10 cellular contexts compared by ENCODE assay signal in the genomic region with DNA sequence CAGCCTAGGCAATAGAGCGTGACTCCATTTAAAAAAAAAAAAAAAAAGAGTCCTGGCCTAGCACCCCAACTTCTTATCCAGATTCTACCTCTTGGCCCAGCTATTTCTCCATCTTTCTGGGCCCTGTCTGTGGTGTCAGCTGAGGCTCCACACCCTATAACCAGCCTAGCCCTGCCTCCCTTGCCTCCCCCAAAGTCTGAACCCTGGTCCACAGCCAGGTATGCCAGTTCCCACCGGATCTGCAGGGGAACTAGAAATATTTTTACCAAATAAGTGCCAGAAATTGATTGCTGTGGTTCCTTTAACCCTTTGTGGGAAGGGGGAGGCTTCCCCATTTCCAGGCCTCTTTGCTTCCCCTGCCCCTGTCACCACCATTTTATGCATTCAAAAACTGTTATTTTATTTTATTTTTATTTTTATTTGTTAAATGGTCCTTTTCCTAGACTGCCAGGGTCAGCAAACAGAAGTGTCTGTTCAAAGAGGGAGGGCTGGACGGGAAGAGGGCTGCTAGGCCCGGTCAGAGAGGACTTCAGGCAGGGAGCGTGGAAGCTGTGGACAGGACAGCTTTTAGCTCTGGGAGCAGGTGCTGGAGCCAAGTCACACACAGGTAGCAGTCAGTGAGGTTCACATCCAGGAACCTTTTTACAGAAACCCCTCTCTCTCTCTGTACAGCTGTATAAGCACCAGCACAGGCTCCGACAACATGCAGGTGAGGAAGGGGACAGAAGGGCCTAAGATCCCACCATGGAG. TPM values are rescaled to one million over a fixed set of nuclear protein-coding genes. Genes with fewer than 3 reads are reported as not detected.
DNase-seq lines count a peak whose midpoint lies in the region; ATAC-seq, FAIRE-seq and TF ChIP-seq lines count a peak whose summit lies in the region.
"Had no signal": no experiment of that assay in that cellular context is flagged by ENCODE, and none has a peak within 500 bp of the region (broad histone marks: within the 10 kb centered on the region; RNA-seq: fewer than 3 reads in every experiment).

No MANE protein-coding gene starts in this region.

- peak overlapping the region; percentile 67 to 95 (median 88) for H3K27ac ChIP-seq in body of pancreas
- peak overlapping the region; percentile 62 to 77 (median 74) for H3K27ac ChIP-seq in upper lobe of left lung
- H3K27ac ChIP-seq in ascending aorta = no peak overlapping the region

- peaks cover 30% of the 10 kb centered on the region for H3K4me1 ChIP-seq in body of pancreas
- peaks cover 7 to 28% (median 20%) of the 10 kb centered on the region in 4 donors for H3K4me1 ChIP-seq in upper lobe of left lung
- H3K4me1 ChIP-seq in ascending aorta = peaks cover 0 to 7% of the 10 kb centered on the region in 2 donors

- H3K27ac Mint-ChIP-seq in activated naive CD4-positive, alpha-beta T cell treated with anti-CD3 and anti-CD28 coated beads, Interleukin-2, amount 50 U/mL, for 72 hours = peak overlapping the region; percentile 34 to 66

- WGBS in body of pancreas, 2 donors = 59 to 65% methylated on average over 5 to 6 of the region's 6 CpGs
- 59 to 62% methylated on average over 5 to 6 of the region's 6 CpGs for WGBS in upper lobe of left lung, 2 donors

- no peak for TF ChIP-seq EP300 in upper lobe of left lung (IDR thresholded peaks at IDR 0.05)

- no peak for ATAC-seq in activated naive CD4-positive, alpha-beta T cell treated with anti-CD3 and anti-CD28 coated beads, Interleukin-2, amount 50 U/mL, for 72 hours
- ATAC-seq in HG03039 (IDR thresholded peaks at IDR 0.05; ENCODE audit: unreplicated experiment) (peak; percentile 4), body of pancreas (peak; percentile 37), upper lobe of left lung (ENCODE audit: low FRiP score in 2 of 2) (no peak)

- H3K27me3 ChIP-seq in body of pancreas (no peaks in the 10 kb centered on the region), upper lobe of left lung (no peaks in the 10 kb centered on the region), ascending aorta (no peaks in the 10 kb centered on the region)

- CTCF ChIA-PET in HEK293T (lab: Yijun Ruan, JAX) = no interaction called here

- peaks cover 0 to 15% of the 10 kb centered on the region in 2 donors for H3K36me3 Mint-ChIP-seq in activated naive CD4-positive, alpha-beta T cell treated with anti-CD3 and anti-CD28 coated beads, Interleukin-2, amount 50 U/mL, for 72 hours

- H3K9me3 ChIP-seq in body of pancreas = no peaks in the 10 kb centered on the region
- H3K9me3 ChIP-seq in upper lobe of left lung = no peaks in the 10 kb centered on the region
- no peaks in the 10 kb centered on the region for H3K9me3 ChIP-seq in ascending aorta

- H3K36me3 ChIP-seq in body of pancreas (replicated peaks in 1 of 2; ENCODE audit: insufficient read depth in 1 of 2, low read depth in 2 of 2) (no peaks in the 10 kb centered on the region), upper lobe of left lung (no peaks in the 10 kb centered on the region), ascending aorta (no peaks in the 10 kb centered on the region)

- H3K4me3 ChIP-seq in body of pancreas (no peak overlapping the region), upper lobe of left lung (no peak overlapping the region), ascending aorta (no peak overlapping the region)

- TF ChIP-seq POLR2A in body of pancreas (IDR thresholded peaks at IDR 0.05) = no peak
- no peak for TF ChIP-seq POLR2A in upper lobe of left lung (IDR thresholded peaks at IDR 0.05)

- intact Hi-C loops in body of pancreas (cut with DNase I) = no loop called here
- intact Hi-C loops in ascending aorta (cut with DNase I) = no loop called here

- FAIRE-seq in RCC 7860 (lab: Jason Lieb, UNC) = no peak
- FAIRE-seq: endothelial cell of umbilical vein had no signal

- POLR2A ChIA-PET in HEK293T (lab: Yijun Ruan, JAX) = no interaction called here

- DNase-seq in activated naive CD4-positive, alpha-beta T cell treated with anti-CD3 and anti-CD28 coated beads, Interleukin-2, amount 50 U/mL, for 72 hours (ENCODE audit: low spot score in 2 of 2) = no peak
- no peak for DNase-seq in activated naive CD4-positive, alpha-beta T cell treated with anti-CD3 and anti-CD28 coated beads, Interleukin-2, amount 50 U/mL, for 16 hours
- peak in 2 of 4 donors; percentile 29 to 38 for DNase-seq in body of pancreas
- no peak for DNase-seq in upper lobe of left lung
- DNase-seq in ascending aorta (ENCODE audit: low spot score in 2 of 2) = no peak
- no peak for DNase-seq in HEK293T (ENCODE audit: extremely low spot score)
- DNase-seq in RCC 7860 (ENCODE audit: low spot score) = no peak
- DNase-seq: activated CD8-positive, alpha-beta memory T cell treated with anti-CD3 and anti-CD28 coated beads for 24 hours had no signal

- H3K9me3 Mint-ChIP-seq in activated naive CD4-positive, alpha-beta T cell treated with anti-CD3 and anti-CD28 coated beads, Interleukin-2, amount 50 U/mL, for 72 hours = no peaks in the 10 kb centered on the region

- TF ChIP-seq CTCF in body of pancreas (IDR thresholded peaks at IDR 0.05) = no peak
- TF ChIP-seq CTCF in upper lobe of left lung (IDR thresholded peaks at IDR 0.05) = no peak
- TF ChIP-seq CTCF in ascending aorta (IDR thresholded peaks at IDR 0.05) = no peak

TF ChIP-seq in HEK293T, 16 proteins besides CTCF, POLR2A, EP300 and RAD21:
- no peak for TF ChIP-seq ARNT (IDR thresholded peaks at IDR 0.05)
- no peak for TF ChIP-seq L3MBTL2 (conservative IDR thresholded peaks at IDR 0.05)
- TF ChIP-seq LEF1 (IDR thresholded peaks at IDR 0.05; ENCODE audit: borderline replicate concordance) = no peak
- TF ChIP-seq FOXK2 (IDR thresholded peaks at IDR 0.05) = no peak
- no peak for TF ChIP-seq FOXA1 (IDR thresholded peaks at IDR 0.05)
- TF ChIP-seq SP1 (IDR thresholded peaks at IDR 0.05) = no peak
- TF ChIP-seq, protein P1, sequence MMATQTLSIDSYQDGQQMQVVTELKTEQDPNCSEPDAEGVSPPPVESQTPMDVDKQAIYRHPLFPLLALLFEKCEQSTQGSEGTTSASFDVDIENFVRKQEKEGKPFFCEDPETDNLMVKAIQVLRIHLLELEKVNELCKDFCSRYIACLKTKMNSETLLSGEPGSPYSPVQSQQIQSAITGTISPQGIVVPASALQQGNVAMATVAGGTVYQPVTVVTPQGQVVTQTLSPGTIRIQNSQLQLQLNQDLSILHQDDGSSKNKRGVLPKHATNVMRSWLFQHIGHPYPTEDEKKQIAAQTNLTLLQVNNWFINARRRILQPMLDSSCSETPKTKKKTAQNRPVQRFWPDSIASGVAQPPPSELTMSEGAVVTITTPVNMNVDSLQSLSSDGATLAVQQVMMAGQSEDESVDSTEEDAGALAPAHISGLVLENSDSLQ (IDR thresholded peaks at IDR 0.05) = no peak
- TF ChIP-seq ELF4 (IDR thresholded peaks at IDR 0.05) = no peak
- TF ChIP-seq BHLHE40 (IDR thresholded peaks at IDR 0.05; ENCODE audit: borderline replicate concordance) = no peak
- no peak for TF ChIP-seq FOXM1 (IDR thresholded peaks at IDR 0.05; ENCODE audit: borderline replicate concordance)
- TF ChIP-seq CTBP1 (IDR thresholded peaks at IDR 0.05; ENCODE audit: borderline replicate concordance) = no peak
- no peak for TF ChIP-seq TARDBP (IDR thresholded peaks at IDR 0.05)
- TF ChIP-seq ZNF384 (IDR thresholded peaks at IDR 0.05) = no peak

RNA-seq across cellular contexts. Expression of a gene that starts 23.2 kb away (rescaled TPM):
- 1 to 10 TPM; 6.2 to 6.5 TPM for total RNA-seq in activated naive CD4-positive, alpha-beta T cell treated with anti-CD3 and anti-CD28 coated beads, Interleukin-2, amount 50 U/mL, for 72 hours
- total RNA-seq in body of pancreas = 1 to 10 TPM; 1.6 to 2.6 TPM
- total RNA-seq in upper lobe of left lung = 1 to 10 TPM; 3.1 to 8.6 (median 6.2) TPM
- not detected for total RNA-seq in ascending aorta
- total RNA-seq: endothelial cell of umbilical vein had no signal

Comparison
In these comparisons a context has a peak if more than half of its experiments do, and no peak if none do; other contexts are left out.
1. ATAC-seq: peak in HG03039 (single experiment) and body of pancreas (single experiment); none in activated naive CD4-positive, alpha-beta T cell treated with anti-CD3 and anti-CD28 coated beads, Interleukin-2, amount 50 U/mL, for 72 hours (0 of 2) and upper lobe of left lung (0 of 2).
2. H3K27ac ChIP-seq: peak in body of pancreas (4 of 4) and upper lobe of left lung (4 of 4); none in ascending aorta (0 of 2).